ENCODE assay signal across 1 cellular context in the genomic region with DNA sequence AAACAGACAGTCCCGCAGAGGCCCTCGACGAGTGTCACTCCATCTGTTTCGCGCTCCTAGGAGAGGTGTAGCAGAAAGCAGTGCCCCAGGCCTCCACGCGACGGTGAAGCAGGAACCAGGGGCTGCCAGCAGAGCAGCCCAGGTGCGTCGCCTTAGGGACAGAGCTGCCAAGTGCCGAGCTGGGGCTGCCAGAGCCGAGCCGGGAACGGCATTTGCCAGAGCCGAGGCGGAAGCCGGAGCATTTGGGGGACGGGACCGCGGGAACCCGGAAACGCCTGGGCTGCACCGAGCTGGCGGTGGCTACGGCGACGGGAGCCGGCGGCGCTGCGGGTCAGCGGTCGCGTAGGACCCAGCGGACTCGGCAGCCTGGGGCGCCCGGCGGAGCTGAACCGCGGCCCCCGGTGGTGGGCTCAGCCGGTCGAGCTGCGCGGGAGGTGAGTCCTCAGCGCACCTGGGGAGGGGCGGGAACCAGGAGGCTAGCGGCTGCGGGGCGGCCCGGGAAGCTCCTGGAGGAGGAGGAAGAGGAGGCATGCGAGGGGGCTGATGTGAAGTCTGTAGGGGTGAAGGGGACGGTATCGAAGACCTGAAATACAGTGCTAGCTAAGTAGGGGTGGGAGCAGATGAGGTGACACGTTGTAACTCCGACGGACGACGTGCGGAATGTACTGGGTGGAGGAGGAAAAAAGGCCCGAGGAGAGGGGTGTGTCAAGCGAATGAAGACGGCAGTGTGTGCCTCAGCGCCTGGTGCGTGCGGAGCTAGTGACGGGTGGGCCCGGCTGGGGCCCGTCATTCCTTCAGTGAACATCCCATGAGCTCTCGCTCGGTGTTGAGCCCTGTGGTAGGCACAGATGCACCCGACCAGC.
TF ChIP-seq lines count a peak whose summit lies in the region.

A gene (plus strand): TSS at position 268 of the 863 bp plus-strand sequence. CDS start 23,559 bp downstream, outside the sequence.

TF ChIP-seq in HepG2, 621 proteins besides CTCF, POLR2A, EP300 and RAD21 (continues in another document):
- peak; percentile 93 for TF ChIP-seq CBFB (CRISPR knock-in tag; IDR thresholded peaks at IDR 0.05)
- TF ChIP-seq TGIF2 (CRISPR knock-in tag; IDR thresholded peaks at IDR 0.05), result peak; percentile 90; the same call in 1 of the 2 replicates
- peak; percentile 83; the same call in 1 of the 2 replicates for TF ChIP-seq ZBTB20 (CRISPR knock-in tag; IDR thresholded peaks at IDR 0.05; ENCODE audit: borderline replicate concordance, low read depth)
- peak; percentile 45; the same call in 1 of the 2 replicates for TF ChIP-seq JDP2 (CRISPR knock-in tag; IDR thresholded peaks at IDR 0.05; ENCODE audit: borderline replicate concordance)
- 0 out of 2 replicates have a peak, but pooled peaks have one; percentile 22 for TF ChIP-seq ZNF12 (CRISPR knock-in tag; IDR thresholded peaks at IDR 0.05)
- TF ChIP-seq, protein P1, sequence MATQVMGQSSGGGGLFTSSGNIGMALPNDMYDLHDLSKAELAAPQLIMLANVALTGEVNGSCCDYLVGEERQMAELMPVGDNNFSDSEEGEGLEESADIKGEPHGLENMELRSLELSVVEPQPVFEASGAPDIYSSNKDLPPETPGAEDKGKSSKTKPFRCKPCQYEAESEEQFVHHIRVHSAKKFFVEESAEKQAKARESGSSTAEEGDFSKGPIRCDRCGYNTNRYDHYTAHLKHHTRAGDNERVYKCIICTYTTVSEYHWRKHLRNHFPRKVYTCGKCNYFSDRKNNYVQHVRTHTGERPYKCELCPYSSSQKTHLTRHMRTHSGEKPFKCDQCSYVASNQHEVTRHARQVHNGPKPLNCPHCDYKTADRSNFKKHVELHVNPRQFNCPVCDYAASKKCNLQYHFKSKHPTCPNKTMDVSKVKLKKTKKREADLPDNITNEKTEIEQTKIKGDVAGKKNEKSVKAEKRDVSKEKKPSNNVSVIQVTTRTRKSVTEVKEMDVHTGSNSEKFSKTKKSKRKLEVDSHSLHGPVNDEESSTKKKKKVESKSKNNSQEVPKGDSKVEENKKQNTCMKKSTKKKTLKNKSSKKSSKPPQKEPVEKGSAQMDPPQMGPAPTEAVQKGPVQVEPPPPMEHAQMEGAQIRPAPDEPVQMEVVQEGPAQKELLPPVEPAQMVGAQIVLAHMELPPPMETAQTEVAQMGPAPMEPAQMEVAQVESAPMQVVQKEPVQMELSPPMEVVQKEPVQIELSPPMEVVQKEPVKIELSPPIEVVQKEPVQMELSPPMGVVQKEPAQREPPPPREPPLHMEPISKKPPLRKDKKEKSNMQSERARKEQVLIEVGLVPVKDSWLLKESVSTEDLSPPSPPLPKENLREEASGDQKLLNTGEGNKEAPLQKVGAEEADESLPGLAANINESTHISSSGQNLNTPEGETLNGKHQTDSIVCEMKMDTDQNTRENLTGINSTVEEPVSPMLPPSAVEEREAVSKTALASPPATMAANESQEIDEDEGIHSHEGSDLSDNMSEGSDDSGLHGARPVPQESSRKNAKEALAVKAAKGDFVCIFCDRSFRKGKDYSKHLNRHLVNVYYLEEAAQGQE (IDR thresholded peaks at IDR 0.05; ENCODE audit: borderline replicate concordance in 1 of 2, low read depth in 1 of 2, low read length in 2 of 2), result peak in 1 of 2 experiments; percentile 52; a peak in 1 of 4 replicates
- TF ChIP-seq, protein P2, sequence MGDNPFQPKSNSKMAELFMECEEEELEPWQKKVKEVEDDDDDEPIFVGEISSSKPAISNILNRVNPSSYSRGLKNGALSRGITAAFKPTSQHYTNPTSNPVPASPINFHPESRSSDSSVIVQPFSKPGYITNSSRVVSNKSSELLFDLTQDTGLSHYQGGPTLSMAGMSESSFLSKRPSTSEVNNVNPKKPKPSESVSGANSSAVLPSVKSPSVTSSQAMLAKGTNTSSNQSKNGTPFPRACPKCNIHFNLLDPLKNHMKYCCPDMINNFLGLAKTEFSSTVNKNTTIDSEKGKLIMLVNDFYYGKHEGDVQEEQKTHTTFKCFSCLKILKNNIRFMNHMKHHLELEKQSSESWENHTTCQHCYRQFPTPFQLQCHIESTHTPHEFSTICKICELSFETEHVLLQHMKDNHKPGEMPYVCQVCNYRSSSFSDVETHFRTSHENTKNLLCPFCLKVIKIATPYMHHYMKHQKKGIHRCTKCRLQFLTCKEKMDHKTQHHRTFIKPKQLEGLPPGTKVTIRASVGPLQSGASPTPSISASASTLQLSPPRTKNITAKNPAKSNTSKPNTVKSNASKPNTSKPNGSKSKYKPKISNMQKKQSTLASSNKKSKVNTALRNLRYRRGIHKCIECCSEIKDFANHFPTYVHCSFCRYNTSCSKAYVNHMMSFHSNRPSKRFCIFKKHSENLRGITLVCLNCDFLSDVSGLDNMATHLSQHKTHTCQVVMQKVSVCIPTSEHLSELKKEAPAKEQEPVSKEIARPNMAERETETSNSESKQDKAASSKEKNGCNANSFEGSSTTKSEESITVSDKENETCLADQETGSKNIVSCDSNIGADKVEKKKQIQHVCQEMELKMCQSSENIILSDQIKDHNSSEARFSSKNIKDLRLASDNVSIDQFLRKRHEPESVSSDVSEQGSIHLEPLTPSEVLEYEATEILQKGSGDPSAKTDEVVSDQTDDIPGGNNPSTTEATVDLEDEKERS (CRISPR knock-in tag; IDR thresholded peaks at IDR 0.05), result peak; percentile 83; the same call in 1 of the 2 replicates
- peak; percentile 70; the same call in 1 of the 2 replicates for TF ChIP-seq ZNF562 (CRISPR knock-in tag; IDR thresholded peaks at IDR 0.05; ENCODE audit: borderline replicate concordance)
- TF ChIP-seq ZNF773 (CRISPR knock-in tag; IDR thresholded peaks at IDR 0.05; ENCODE audit: borderline replicate concordance), result peak; percentile 89; the same call in 1 of the 2 replicates
- peak; percentile 82 for TF ChIP-seq FOXO1 (CRISPR knock-in tag; IDR thresholded peaks at IDR 0.05)
- no peak for TF ChIP-seq HOXA7 (CRISPR knock-in tag; IDR thresholded peaks at IDR 0.05)
- peak; percentile 65; the same call in 1 of the 2 replicates for TF ChIP-seq ZNF180 (CRISPR knock-in tag; IDR thresholded peaks at IDR 0.05; ENCODE audit: borderline replicate concordance, low read depth)
- TF ChIP-seq, protein P3, sequence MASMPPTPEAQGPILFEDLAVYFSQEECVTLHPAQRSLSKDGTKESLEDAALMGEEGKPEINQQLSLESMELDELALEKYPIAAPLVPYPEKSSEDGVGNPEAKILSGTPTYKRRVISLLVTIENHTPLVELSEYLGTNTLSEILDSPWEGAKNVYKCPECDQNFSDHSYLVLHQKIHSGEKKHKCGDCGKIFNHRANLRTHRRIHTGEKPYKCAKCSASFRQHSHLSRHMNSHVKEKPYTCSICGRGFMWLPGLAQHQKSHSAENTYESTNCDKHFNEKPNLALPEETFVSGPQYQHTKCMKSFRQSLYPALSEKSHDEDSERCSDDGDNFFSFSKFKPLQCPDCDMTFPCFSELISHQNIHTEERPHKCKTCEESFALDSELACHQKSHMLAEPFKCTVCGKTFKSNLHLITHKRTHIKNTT (CRISPR knock-in tag; IDR thresholded peaks at IDR 0.05), result no peak
- peak; percentile 92 for TF ChIP-seq ARHGAP35 (CRISPR knock-in tag; IDR thresholded peaks at IDR 0.05; ENCODE audit: borderline replicate concordance)
- TF ChIP-seq, protein P4, sequence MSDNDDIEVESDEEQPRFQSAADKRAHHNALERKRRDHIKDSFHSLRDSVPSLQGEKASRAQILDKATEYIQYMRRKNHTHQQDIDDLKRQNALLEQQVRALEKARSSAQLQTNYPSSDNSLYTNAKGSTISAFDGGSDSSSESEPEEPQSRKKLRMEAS (IDR thresholded peaks at IDR 0.05), result peak; percentile 84
- TF ChIP-seq ZNF841 (CRISPR knock-in tag; IDR thresholded peaks at IDR 0.05; ENCODE audit: borderline replicate concordance), result no peak
- TF ChIP-seq, protein P5, sequence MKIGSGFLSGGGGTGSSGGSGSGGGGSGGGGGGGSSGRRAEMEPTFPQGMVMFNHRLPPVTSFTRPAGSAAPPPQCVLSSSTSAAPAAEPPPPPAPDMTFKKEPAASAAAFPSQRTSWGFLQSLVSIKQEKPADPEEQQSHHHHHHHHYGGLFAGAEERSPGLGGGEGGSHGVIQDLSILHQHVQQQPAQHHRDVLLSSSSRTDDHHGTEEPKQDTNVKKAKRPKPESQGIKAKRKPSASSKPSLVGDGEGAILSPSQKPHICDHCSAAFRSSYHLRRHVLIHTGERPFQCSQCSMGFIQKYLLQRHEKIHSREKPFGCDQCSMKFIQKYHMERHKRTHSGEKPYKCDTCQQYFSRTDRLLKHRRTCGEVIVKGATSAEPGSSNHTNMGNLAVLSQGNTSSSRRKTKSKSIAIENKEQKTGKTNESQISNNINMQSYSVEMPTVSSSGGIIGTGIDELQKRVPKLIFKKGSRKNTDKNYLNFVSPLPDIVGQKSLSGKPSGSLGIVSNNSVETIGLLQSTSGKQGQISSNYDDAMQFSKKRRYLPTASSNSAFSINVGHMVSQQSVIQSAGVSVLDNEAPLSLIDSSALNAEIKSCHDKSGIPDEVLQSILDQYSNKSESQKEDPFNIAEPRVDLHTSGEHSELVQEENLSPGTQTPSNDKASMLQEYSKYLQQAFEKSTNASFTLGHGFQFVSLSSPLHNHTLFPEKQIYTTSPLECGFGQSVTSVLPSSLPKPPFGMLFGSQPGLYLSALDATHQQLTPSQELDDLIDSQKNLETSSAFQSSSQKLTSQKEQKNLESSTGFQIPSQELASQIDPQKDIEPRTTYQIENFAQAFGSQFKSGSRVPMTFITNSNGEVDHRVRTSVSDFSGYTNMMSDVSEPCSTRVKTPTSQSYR (CRISPR knock-in tag; IDR thresholded peaks at IDR 0.05; ENCODE audit: borderline replicate concordance), result peak; percentile 67; the same call in 1 of the 2 replicates
- TF ChIP-seq ZSCAN21 (CRISPR knock-in tag; IDR thresholded peaks at IDR 0.05; ENCODE audit: borderline replicate concordance), result peak; percentile 99
- TF ChIP-seq IKZF4 (CRISPR knock-in tag; IDR thresholded peaks at IDR 0.05; ENCODE audit: borderline replicate concordance, low read depth, not compliant biosample characterization), result peak; percentile 90
- TF ChIP-seq ZNF589 (CRISPR knock-in tag; conservative IDR thresholded peaks at IDR 0.05), result peak; percentile 95
- peak; percentile 99; the same call in 1 of the 2 replicates for TF ChIP-seq KDM4B (CRISPR knock-in tag; IDR thresholded peaks at IDR 0.05)
- TF ChIP-seq ZNF788 (CRISPR knock-in tag; IDR thresholded peaks at IDR 0.05; ENCODE audit: borderline replicate concordance), result peak; percentile 99
- TF ChIP-seq ZNF34 (CRISPR knock-in tag; IDR thresholded peaks at IDR 0.05; ENCODE audit: borderline replicate concordance), result peak; percentile 99
- TF ChIP-seq, protein P6, sequence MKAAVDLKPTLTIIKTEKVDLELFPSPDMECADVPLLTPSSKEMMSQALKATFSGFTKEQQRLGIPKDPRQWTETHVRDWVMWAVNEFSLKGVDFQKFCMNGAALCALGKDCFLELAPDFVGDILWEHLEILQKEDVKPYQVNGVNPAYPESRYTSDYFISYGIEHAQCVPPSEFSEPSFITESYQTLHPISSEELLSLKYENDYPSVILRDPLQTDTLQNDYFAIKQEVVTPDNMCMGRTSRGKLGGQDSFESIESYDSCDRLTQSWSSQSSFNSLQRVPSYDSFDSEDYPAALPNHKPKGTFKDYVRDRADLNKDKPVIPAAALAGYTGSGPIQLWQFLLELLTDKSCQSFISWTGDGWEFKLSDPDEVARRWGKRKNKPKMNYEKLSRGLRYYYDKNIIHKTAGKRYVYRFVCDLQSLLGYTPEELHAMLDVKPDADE (CRISPR knock-in tag; IDR thresholded peaks at IDR 0.05), result no peak
- peak; percentile 81; the same call in 1 of the 2 replicates for TF ChIP-seq MYC (CRISPR knock-in tag; IDR thresholded peaks at IDR 0.05; ENCODE audit: borderline replicate concordance)
- peak; percentile 95 for TF ChIP-seq ZNF747 (CRISPR knock-in tag; IDR thresholded peaks at IDR 0.05; ENCODE audit: borderline replicate concordance)
- TF ChIP-seq, protein P7, sequence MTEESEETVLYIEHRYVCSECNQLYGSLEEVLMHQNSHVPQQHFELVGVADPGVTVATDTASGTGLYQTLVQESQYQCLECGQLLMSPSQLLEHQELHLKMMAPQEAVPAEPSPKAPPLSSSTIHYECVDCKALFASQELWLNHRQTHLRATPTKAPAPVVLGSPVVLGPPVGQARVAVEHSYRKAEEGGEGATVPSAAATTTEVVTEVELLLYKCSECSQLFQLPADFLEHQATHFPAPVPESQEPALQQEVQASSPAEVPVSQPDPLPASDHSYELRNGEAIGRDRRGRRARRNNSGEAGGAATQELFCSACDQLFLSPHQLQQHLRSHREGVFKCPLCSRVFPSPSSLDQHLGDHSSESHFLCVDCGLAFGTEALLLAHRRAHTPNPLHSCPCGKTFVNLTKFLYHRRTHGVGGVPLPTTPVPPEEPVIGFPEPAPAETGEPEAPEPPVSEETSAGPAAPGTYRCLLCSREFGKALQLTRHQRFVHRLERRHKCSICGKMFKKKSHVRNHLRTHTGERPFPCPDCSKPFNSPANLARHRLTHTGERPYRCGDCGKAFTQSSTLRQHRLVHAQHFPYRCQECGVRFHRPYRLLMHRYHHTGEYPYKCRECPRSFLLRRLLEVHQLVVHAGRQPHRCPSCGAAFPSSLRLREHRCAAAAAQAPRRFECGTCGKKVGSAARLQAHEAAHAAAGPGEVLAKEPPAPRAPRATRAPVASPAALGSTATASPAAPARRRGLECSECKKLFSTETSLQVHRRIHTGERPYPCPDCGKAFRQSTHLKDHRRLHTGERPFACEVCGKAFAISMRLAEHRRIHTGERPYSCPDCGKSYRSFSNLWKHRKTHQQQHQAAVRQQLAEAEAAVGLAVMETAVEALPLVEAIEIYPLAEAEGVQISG (CRISPR knock-in tag; IDR thresholded peaks at IDR 0.05), result peak; percentile 96
- peak; percentile 35 for TF ChIP-seq AGO2 (optimal IDR thresholded peaks at IDR 0.05; ENCODE audit: low read depth, low read length)
- TF ChIP-seq NR2C2 (CRISPR knock-in tag; IDR thresholded peaks at IDR 0.05; ENCODE audit: borderline replicate concordance), result peak; percentile 91
- TF ChIP-seq, protein P8, sequence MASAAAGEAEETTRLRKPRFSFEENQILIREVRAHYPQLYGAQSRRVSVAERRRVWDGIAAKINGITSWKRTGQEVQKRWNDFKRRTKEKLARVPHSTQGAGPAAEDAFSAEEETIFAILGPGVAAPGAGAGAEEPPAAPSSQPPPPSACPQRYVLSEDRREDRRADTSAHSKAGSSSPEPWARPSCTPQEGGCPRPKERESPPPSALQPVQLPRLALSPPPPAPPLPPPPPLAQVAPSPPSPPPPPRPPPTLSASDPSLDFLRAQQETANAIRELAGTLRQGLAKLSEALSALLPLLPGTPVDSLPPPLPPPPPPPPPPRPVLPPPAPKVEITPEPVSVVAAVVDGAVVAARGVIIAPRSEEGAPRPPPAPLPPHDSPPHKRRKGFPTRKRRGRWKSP (CRISPR knock-in tag; IDR thresholded peaks at IDR 0.05), result peak; percentile 90
- TF ChIP-seq JUN (CRISPR knock-in tag; IDR thresholded peaks at IDR 0.05), result peak; percentile 62; the same call in 1 of the 2 replicates
- peak; percentile 91; the same call in 1 of the 2 replicates for TF ChIP-seq ZNF354B (CRISPR knock-in tag; IDR thresholded peaks at IDR 0.05)
- no peak for TF ChIP-seq CHD2 (IDR thresholded peaks at IDR 0.05; ENCODE audit: low read depth, low read length)
- TF ChIP-seq STAG1 (CRISPR knock-in tag; IDR thresholded peaks at IDR 0.05), result peak; percentile 39
- peak; percentile 55; the same call in 1 of the 2 replicates for TF ChIP-seq FOSL2 (CRISPR knock-in tag; IDR thresholded peaks at IDR 0.05)
- peak; percentile 98 for TF ChIP-seq REPIN1 (CRISPR knock-in tag; IDR thresholded peaks at IDR 0.05; ENCODE audit: borderline replicate concordance, low read depth)
- TF ChIP-seq SOX6 (IDR thresholded peaks at IDR 0.05), result no peak
- TF ChIP-seq SOX6 (CRISPR knock-in tag; IDR thresholded peaks at IDR 0.05), result peak; percentile 77
